9 cellular contexts compared by ENCODE assay signal in the genomic region with DNA sequence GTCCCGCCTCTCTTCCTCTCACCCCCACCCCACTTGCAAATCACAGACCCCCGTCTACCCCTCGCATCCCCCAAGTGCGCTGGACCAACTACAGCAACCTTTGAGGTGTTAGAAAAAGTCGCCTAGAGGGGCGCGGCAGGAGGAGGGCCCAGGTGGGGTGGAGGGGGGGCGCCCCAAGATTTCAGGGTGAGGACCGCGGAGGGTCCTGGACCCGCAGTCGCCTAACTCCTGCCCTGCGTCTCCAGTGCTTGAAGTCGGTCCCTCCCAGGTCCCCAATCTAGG. TPM values are rescaled to one million over a fixed set of nuclear protein-coding genes. Genes with fewer than 3 reads are reported as not detected.
DNase-seq lines count a peak whose midpoint lies in the region; ATAC-seq and TF ChIP-seq lines count a peak whose summit lies in the region.
"Had no signal": no experiment of that assay in that cellular context is flagged by ENCODE, and none has a peak within 500 bp of the region (broad histone marks: within the 10 kb centered on the region; RNA-seq: fewer than 3 reads in every experiment).

No MANE protein-coding gene starts in this region.

- peak overlapping the region; percentile 75 for H2AFZ ChIP-seq in neuron (ENCODE audit: low read depth, low read length)

- H3K9me3 ChIP-seq in neuron (ENCODE audit: low read length) (no peaks in the 10 kb centered on the region), vagina (no peaks in the 10 kb centered on the region)

- intact Hi-C loops in Right ventricle myocardium inferior (cut with DNase I), result no loop called here
- intact Hi-C loops in left ventricle myocardium superior (cut with micrococcal nuclease), result no loop called here
- intact Hi-C loops in vagina (cut with DNase I), result no loop called here

- H3K27me3 ChIP-seq in neuron (ENCODE audit: insufficient read depth, low read length) (peaks cover 54% of the 10 kb centered on the region), vagina (no peaks in the 10 kb centered on the region)

- H3K4me1 ChIP-seq in neuron (ENCODE audit: insufficient read depth, low read length) (peaks cover 16% of the 10 kb centered on the region), vagina (peaks cover 19% of the 10 kb centered on the region)

- DNase-seq in Right ventricle myocardium inferior (ENCODE audit: missing footprints) (no peak), left ventricle myocardium superior (no peak), fibroblast of pulmonary artery (ENCODE audit: low read depth) (no peak), vagina (ENCODE audit: extremely low spot score in 2 of 2) (no peak), NCI-H2196 (lab: John Stamatoyannopoulos, UW; ENCODE audit: unreplicated experiment) (no peak), D341Med (ENCODE audit: low spot score) (no peak)
- DNase-seq: NCI-H2029 had no signal

- no peaks in the 10 kb centered on the region for H3K36me3 ChIP-seq in neuron (ENCODE audit: insufficient read depth, low read length)
- H3K36me3 ChIP-seq in vagina, result no peaks in the 10 kb centered on the region

- no peak for TF ChIP-seq POLR2A in vagina (IDR thresholded peaks at IDR 0.05)

- peak; percentile 19 for ATAC-seq in Right ventricle myocardium inferior
- no peak for ATAC-seq in left ventricle myocardium superior
- no peak for ATAC-seq in GM19455 (IDR thresholded peaks at IDR 0.05; ENCODE audit: unreplicated experiment)

- TF ChIP-seq CTCF in fibroblast of pulmonary artery (IDR thresholded peaks at IDR 0.05; ENCODE audit: low read length, missing control alignments) (no peak), vagina (IDR thresholded peaks at IDR 0.05) (no peak)

- H3K27ac ChIP-seq in vagina, result peak overlapping the region; percentile 5

- H3K4me3 ChIP-seq in fibroblast of pulmonary artery (replicated peaks; ENCODE audit: low read depth, low read length) (peak overlapping the region; percentile 39), neuron (ENCODE audit: low read length) (peak overlapping the region; percentile 20), vagina (peak overlapping the region; percentile 54 to 69)

RNA-seq across cellular contexts. Expression of gene EGFLAM, which starts 0.4 kb away (rescaled TPM):
- total RNA-seq in Right ventricle myocardium inferior (8.8 TPM), left ventricle myocardium superior (7.7 TPM), vagina (15.2 TPM)
